ENCODE assay signal across 3 cellular contexts in genomic region chr17:28527181-28527681, GRCh38.
TF ChIP-seq lines count a peak whose summit lies in the region.

No MANE protein-coding gene starts in this region.

TF ChIP-seq in HEK293, 187 proteins besides CTCF, POLR2A, EP300 and RAD21:
- no peak for TF ChIP-seq ZBTB21 (tag by site-specific recombination; IDR thresholded peaks at IDR 0.05)
- no peak for TF ChIP-seq ZNF571 (tag by site-specific recombination; IDR thresholded peaks at IDR 0.05)
- TF ChIP-seq ZBTB17 (tag by site-specific recombination; IDR thresholded peaks at IDR 0.05) = no peak
- TF ChIP-seq ZNF473 (tag by site-specific recombination; IDR thresholded peaks at IDR 0.05) = no peak
- no peak for TF ChIP-seq ZSCAN23 (tag by site-specific recombination; IDR thresholded peaks at IDR 0.05)
- TF ChIP-seq ZFP3 (tag by site-specific recombination; IDR thresholded peaks at IDR 0.05; ENCODE audit: low read depth) = no peak
- TF ChIP-seq ZFHX2 (tag by site-specific recombination; conservative IDR thresholded peaks at IDR 0.05) = peak; percentile 77
- peak; percentile 65 for TF ChIP-seq ZIC2 (tag by site-specific recombination; IDR thresholded peaks at IDR 0.05)
- TF ChIP-seq SETDB1 (IDR thresholded peaks at IDR 0.05; ENCODE audit: insufficient read length, low read length) = no peak
- TF ChIP-seq ZNF654 (tag by site-specific recombination; IDR thresholded peaks at IDR 0.05; ENCODE audit: low read depth) = no peak
- TF ChIP-seq EGR2 (tag by site-specific recombination; IDR thresholded peaks at IDR 0.05; ENCODE audit: low read depth) = peak; percentile 78

TF ChIP-seq in SK-N-SH, 30 proteins besides CTCF, POLR2A, EP300 and RAD21:
- TF ChIP-seq, protein P1, sequence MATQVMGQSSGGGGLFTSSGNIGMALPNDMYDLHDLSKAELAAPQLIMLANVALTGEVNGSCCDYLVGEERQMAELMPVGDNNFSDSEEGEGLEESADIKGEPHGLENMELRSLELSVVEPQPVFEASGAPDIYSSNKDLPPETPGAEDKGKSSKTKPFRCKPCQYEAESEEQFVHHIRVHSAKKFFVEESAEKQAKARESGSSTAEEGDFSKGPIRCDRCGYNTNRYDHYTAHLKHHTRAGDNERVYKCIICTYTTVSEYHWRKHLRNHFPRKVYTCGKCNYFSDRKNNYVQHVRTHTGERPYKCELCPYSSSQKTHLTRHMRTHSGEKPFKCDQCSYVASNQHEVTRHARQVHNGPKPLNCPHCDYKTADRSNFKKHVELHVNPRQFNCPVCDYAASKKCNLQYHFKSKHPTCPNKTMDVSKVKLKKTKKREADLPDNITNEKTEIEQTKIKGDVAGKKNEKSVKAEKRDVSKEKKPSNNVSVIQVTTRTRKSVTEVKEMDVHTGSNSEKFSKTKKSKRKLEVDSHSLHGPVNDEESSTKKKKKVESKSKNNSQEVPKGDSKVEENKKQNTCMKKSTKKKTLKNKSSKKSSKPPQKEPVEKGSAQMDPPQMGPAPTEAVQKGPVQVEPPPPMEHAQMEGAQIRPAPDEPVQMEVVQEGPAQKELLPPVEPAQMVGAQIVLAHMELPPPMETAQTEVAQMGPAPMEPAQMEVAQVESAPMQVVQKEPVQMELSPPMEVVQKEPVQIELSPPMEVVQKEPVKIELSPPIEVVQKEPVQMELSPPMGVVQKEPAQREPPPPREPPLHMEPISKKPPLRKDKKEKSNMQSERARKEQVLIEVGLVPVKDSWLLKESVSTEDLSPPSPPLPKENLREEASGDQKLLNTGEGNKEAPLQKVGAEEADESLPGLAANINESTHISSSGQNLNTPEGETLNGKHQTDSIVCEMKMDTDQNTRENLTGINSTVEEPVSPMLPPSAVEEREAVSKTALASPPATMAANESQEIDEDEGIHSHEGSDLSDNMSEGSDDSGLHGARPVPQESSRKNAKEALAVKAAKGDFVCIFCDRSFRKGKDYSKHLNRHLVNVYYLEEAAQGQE (IDR thresholded peaks at IDR 0.05; ENCODE audit: low read depth, low read length) = no peak
- TF ChIP-seq MEF2A (IDR thresholded peaks at IDR 0.05; ENCODE audit: borderline replicate concordance, low read depth) (no peak), FOXM1 (IDR thresholded peaks at IDR 0.05; ENCODE audit: low read depth) (no peak), MXI1 (IDR thresholded peaks at IDR 0.05; ENCODE audit: low read depth, low read length) (no peak), SMC3 (IDR thresholded peaks at IDR 0.05; ENCODE audit: low read depth, low read length) (no peak), GATA2 (CRISPR knock-in tag; IDR thresholded peaks at IDR 0.05) (no peak)

TF ChIP-seq in GM23338, 12 proteins besides CTCF, POLR2A, EP300 and RAD21:
- TF ChIP-seq EZH2phosphoT487 (IDR thresholded peaks at IDR 0.05; ENCODE audit: unreplicated experiment) (no peak), NANOG (IDR thresholded peaks at IDR 0.05; ENCODE audit: borderline replicate concordance) (no peak), EZH2 (IDR thresholded peaks at IDR 0.05; ENCODE audit: low read depth, unreplicated experiment) (no peak), ZNF462 (CRISPR knock-in tag; IDR thresholded peaks at IDR 0.05) (no peak), ZNF114 (CRISPR knock-in tag; IDR thresholded peaks at IDR 0.05) (no peak), ZNF331 (CRISPR knock-in tag; IDR thresholded peaks at IDR 0.05; ENCODE audit: low read depth) (no peak), CREB1 (CRISPR knock-in tag; IDR thresholded peaks at IDR 0.05; ENCODE audit: low read depth) (no peak), JUNB (IDR thresholded peaks at IDR 0.05; ENCODE audit: unreplicated experiment) (no peak), STAT1 (IDR thresholded peaks at IDR 0.05; ENCODE audit: unreplicated experiment) (no peak), POLR2AphosphoS5 (IDR thresholded peaks at IDR 0.05; ENCODE audit: low read depth) (no peak)
- TF ChIP-seq, protein P1 (IDR thresholded peaks at IDR 0.05; ENCODE audit: unreplicated experiment) = no peak
- TF ChIP-seq, protein P2, sequence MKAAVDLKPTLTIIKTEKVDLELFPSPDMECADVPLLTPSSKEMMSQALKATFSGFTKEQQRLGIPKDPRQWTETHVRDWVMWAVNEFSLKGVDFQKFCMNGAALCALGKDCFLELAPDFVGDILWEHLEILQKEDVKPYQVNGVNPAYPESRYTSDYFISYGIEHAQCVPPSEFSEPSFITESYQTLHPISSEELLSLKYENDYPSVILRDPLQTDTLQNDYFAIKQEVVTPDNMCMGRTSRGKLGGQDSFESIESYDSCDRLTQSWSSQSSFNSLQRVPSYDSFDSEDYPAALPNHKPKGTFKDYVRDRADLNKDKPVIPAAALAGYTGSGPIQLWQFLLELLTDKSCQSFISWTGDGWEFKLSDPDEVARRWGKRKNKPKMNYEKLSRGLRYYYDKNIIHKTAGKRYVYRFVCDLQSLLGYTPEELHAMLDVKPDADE (IDR thresholded peaks at IDR 0.05) = no peak
